In genomic region chr3:53046171-53047170, GRCh38 we compare ENCODE assay signal across 1 cellular context.
TF ChIP-seq lines count a peak whose summit lies in the region.

No MANE protein-coding gene starts in this region.

TF ChIP-seq in H1, 55 proteins besides CTCF, POLR2A, EP300 and RAD21 (continued from another document):
- 0 out of 2 replicates have a peak, but pooled peaks have one; percentile 31 for TF ChIP-seq GTF2F1 (IDR thresholded peaks at IDR 0.05; ENCODE audit: borderline replicate concordance, low read depth, low read length)
- TF ChIP-seq JUN (IDR thresholded peaks at IDR 0.05; ENCODE audit: low read depth, low read length), result no peak
- no peak for TF ChIP-seq JUND (IDR thresholded peaks at IDR 0.05; ENCODE audit: low read length)
- TF ChIP-seq RNF2 (IDR thresholded peaks at IDR 0.05; ENCODE audit: borderline replicate concordance, low read depth, low read length, missing control alignments, poor library complexity, severe bottlenecking), result no peak
- TF ChIP-seq MAFK (IDR thresholded peaks at IDR 0.05; ENCODE audit: low read depth, low read length), result no peak
- no peak for TF ChIP-seq CBX8 (IDR thresholded peaks at IDR 0.05; ENCODE audit: borderline replicate concordance, low read depth, low read length)
- TF ChIP-seq CREB1 (IDR thresholded peaks at IDR 0.05), result no peak
- TF ChIP-seq KDM4A (IDR thresholded peaks at IDR 0.05; ENCODE audit: low read depth, low read length, severe bottlenecking), result peak; percentile 90
- peak; percentile 4; the same call in 1 of the 2 replicates for TF ChIP-seq PHF8 (conservative IDR thresholded peaks at IDR 0.05; ENCODE audit: low read depth, low read length)
- TF ChIP-seq CHD2 (IDR thresholded peaks at IDR 0.05; ENCODE audit: low read length), result no peak
- no peak for TF ChIP-seq CHD7 (IDR thresholded peaks at IDR 0.05; ENCODE audit: insufficient replicate concordance, low read length)
- TF ChIP-seq SRF (IDR thresholded peaks at IDR 0.05; ENCODE audit: low read depth, low read length), result no peak
- TF ChIP-seq ASH2L (IDR thresholded peaks at IDR 0.05; ENCODE audit: low read length), result peak; percentile 55
- 0 out of 4 replicates have a peak, but pooled peaks of 1 of the 2 experiments have one; percentile 46 for TF ChIP-seq HDAC2 (IDR thresholded peaks at IDR 0.05; ENCODE audit: borderline replicate concordance in 1 of 2, low read depth in 2 of 2, low read length in 2 of 2)
- peak; percentile 22; the same call in 1 of the 2 replicates for TF ChIP-seq KDM1A (IDR thresholded peaks at IDR 0.05; ENCODE audit: borderline replicate concordance, low read length)
- no peak for TF ChIP-seq SP1 (IDR thresholded peaks at IDR 0.05; ENCODE audit: low read depth, low read length)
- no peak for TF ChIP-seq YY1 (IDR thresholded peaks at IDR 0.05; ENCODE audit: low read depth, low read length)
- TF ChIP-seq CTBP2 (IDR thresholded peaks at IDR 0.05; ENCODE audit: borderline replicate concordance, insufficient read depth, insufficient read length, low read length), result no peak
- peak; percentile 84 for TF ChIP-seq E2F6 (IDR thresholded peaks at IDR 0.05)
- no peak for TF ChIP-seq SP4 (IDR thresholded peaks at IDR 0.05; ENCODE audit: low read length)
- TF ChIP-seq RFX5 (IDR thresholded peaks at IDR 0.05; ENCODE audit: borderline replicate concordance, low read depth, low read length), result no peak
- peak; percentile 45 for TF ChIP-seq TAF7 (optimal IDR thresholded peaks at IDR 0.05; ENCODE audit: borderline replicate concordance, low read depth, low read length)
- no peak for TF ChIP-seq TEAD4 (IDR thresholded peaks at IDR 0.05; ENCODE audit: low read depth, low read length)
- peak; percentile 3 for TF ChIP-seq NANOG (IDR thresholded peaks at IDR 0.05; ENCODE audit: insufficient read depth, low read depth, low read length, poor library complexity, severe bottlenecking)
- TF ChIP-seq BCL11A (IDR thresholded peaks at IDR 0.05; ENCODE audit: low read depth in 2 of 2, low read length in 2 of 2), result no peak
- TF ChIP-seq FOSL1 (IDR thresholded peaks at IDR 0.05; ENCODE audit: insufficient read depth, low read depth, low read length), result no peak
- TF ChIP-seq CHD1 (IDR thresholded peaks at IDR 0.05; ENCODE audit: low read depth, low read length), result no peak
- no peak; the same call in 1 of the 2 replicates for TF ChIP-seq SUZ12 (IDR thresholded peaks at IDR 0.05; ENCODE audit: low read length)
- TF ChIP-seq RXRA (IDR thresholded peaks at IDR 0.05; ENCODE audit: insufficient read depth, low read depth, low read length), result no peak
- TF ChIP-seq GABPA (IDR thresholded peaks at IDR 0.05; ENCODE audit: borderline replicate concordance, insufficient read depth, low read length), result 0 out of 2 replicates have a peak, but pooled peaks have one; percentile 54
- no peak for TF ChIP-seq CEBPB (IDR thresholded peaks at IDR 0.05; ENCODE audit: low read depth, low read length)
- TF ChIP-seq NRF1 (IDR thresholded peaks at IDR 0.05; ENCODE audit: low read depth, low read length), result no peak
- TF ChIP-seq TCF12 (IDR thresholded peaks at IDR 0.05; ENCODE audit: low read depth, low read length), result no peak
- no peak for TF ChIP-seq EGR1 (IDR thresholded peaks at IDR 0.05; ENCODE audit: borderline replicate concordance, low read depth, low read length)
- TF ChIP-seq BACH1 (IDR thresholded peaks at IDR 0.05; ENCODE audit: low read length), result no peak
- no peak for TF ChIP-seq HDAC6 (IDR thresholded peaks at IDR 0.05; ENCODE audit: low read depth, low read length)
- TF ChIP-seq SIRT6 (IDR thresholded peaks at IDR 0.05; ENCODE audit: low read length), result no peak
- peak; percentile 49; the same call in 1 of the 2 replicates for TF ChIP-seq RBBP5 (IDR thresholded peaks at IDR 0.05; ENCODE audit: borderline replicate concordance, low read depth, low read length)
- no peak for TF ChIP-seq SP2 (IDR thresholded peaks at IDR 0.05; ENCODE audit: low read length)
- TF ChIP-seq USF2 (IDR thresholded peaks at IDR 0.05; ENCODE audit: low read length), result peak; percentile 51; the same call in 1 of the 2 replicates
- TF ChIP-seq ATF2 (IDR thresholded peaks at IDR 0.05; ENCODE audit: low read length), result no peak
- TF ChIP-seq TBP (IDR thresholded peaks at IDR 0.05; ENCODE audit: low read depth, low read length), result no peak
- TF ChIP-seq SIX5 (IDR thresholded peaks at IDR 0.05; ENCODE audit: low read depth, low read length), result no peak
- no peak for TF ChIP-seq SAP30 (IDR thresholded peaks at IDR 0.05; ENCODE audit: insufficient read depth, insufficient replicate concordance, low read length)
- TF ChIP-seq TAF1 (IDR thresholded peaks at IDR 0.05; ENCODE audit: low read depth, low read length), result peak; percentile 19; the same call in 1 of the 2 replicates
- no peak for TF ChIP-seq BRCA1 (IDR thresholded peaks at IDR 0.05; ENCODE audit: low read depth, low read length)
- peak; percentile 88 for TF ChIP-seq MAX (IDR thresholded peaks at IDR 0.05)
- TF ChIP-seq ATF3 (IDR thresholded peaks at IDR 0.05; ENCODE audit: insufficient read depth, low read depth, low read length), result no peak
- 0 out of 2 replicates have a peak, but pooled peaks have one; percentile 13 for TF ChIP-seq POU5F1 (IDR thresholded peaks at IDR 0.05; ENCODE audit: low read depth, low read length)
- no peak for TF ChIP-seq ZNF274 (IDR thresholded peaks at IDR 0.05; ENCODE audit: borderline replicate concordance, extremely low read depth, low read length)
- TF ChIP-seq EZH2 (IDR thresholded peaks at IDR 0.05; ENCODE audit: low read depth, low read length, severe bottlenecking), result peak; percentile 43
